ENCODE assay signal across 12 cellular contexts in genomic region chr2:213766465-213766891, GRCh38.
A peak's percentile ranks its signal among the peaks of the same experiment; 100 is the strongest.
DNase-seq lines count a peak whose midpoint lies in the region; ATAC-seq and TF ChIP-seq lines count a peak whose summit lies in the region.
"Had no signal": no experiment of that assay in that cellular context is flagged by ENCODE, and none has a peak within 500 bp of the region (broad histone marks: within the 10 kb centered on the region; RNA-seq: fewer than 3 reads in every experiment).

No MANE protein-coding gene starts in this region.

- POLR2A ChIA-PET in CD8-positive, alpha-beta T cell (lab: Charles Lee), result no interaction called here

- intact Hi-C loops in CD8-positive, alpha-beta T cell (cut with DNase I, micrococcal nuclease), result no loop called here

- no peaks in the 10 kb centered on the region for H3K9me3 Mint-ChIP-seq in CD8-positive, alpha-beta T cell
- H3K9me3 Mint-ChIP-seq: H9 had no signal

- no peak overlapping the region for H3K27ac ChIP-seq in CD8-positive, alpha-beta T cell (ENCODE audit: low read depth, low read length)
- H3K27ac ChIP-seq in suprapubic skin, result no peak overlapping the region
- H3K27ac ChIP-seq: prostate gland, testis had no signal

- no peak overlapping the region for H3K27ac Mint-ChIP-seq in CD8-positive, alpha-beta T cell

- no peaks in the 10 kb centered on the region for H3K9me3 ChIP-seq in CD8-positive, alpha-beta T cell (ENCODE audit: low read length)
- H3K9me3 ChIP-seq in suprapubic skin, result no peaks in the 10 kb centered on the region
- H3K9me3 ChIP-seq: prostate gland, testis had no signal

- no peaks in the 10 kb centered on the region for H3K27me3 Mint-ChIP-seq in CD8-positive, alpha-beta T cell (ENCODE audit: low read depth)

- no peaks in the 10 kb centered on the region for H3K27me3 ChIP-seq in CD8-positive, alpha-beta T cell (ENCODE audit: insufficient read depth, low read length)
- no peaks in the 10 kb centered on the region for H3K27me3 ChIP-seq in suprapubic skin
- H3K27me3 ChIP-seq: testis had no signal

- ATAC-seq in GM18511 (IDR thresholded peaks at IDR 0.05; ENCODE audit: unreplicated experiment) (peak; percentile 98), GM21576 (IDR thresholded peaks at IDR 0.05; ENCODE audit: unreplicated experiment) (peak; percentile 98), HG03442 (IDR thresholded peaks at IDR 0.05; ENCODE audit: unreplicated experiment) (peak; percentile 94)
- ATAC-seq in CD8-positive, alpha-beta T cell, result no peak
- ATAC-seq: Panc1 had no signal

- whole genome bisulfite sequencing in suprapubic skin, result 54% methylated on average over 3 of the region's 3 CpGs

- TF ChIP-seq CTCF in CD8-positive, alpha-beta T cell (IDR thresholded peaks at IDR 0.05), result no peak
- TF ChIP-seq CTCF in suprapubic skin (IDR thresholded peaks at IDR 0.05), result no peak

- no peak overlapping the region for H3K4me3 Mint-ChIP-seq in CD8-positive, alpha-beta T cell
- H3K4me3 Mint-ChIP-seq: H9 had no signal

- H3K4me1 ChIP-seq in CD8-positive, alpha-beta T cell (ENCODE audit: insufficient read depth, low read length), result no peaks in the 10 kb centered on the region
- no peaks in the 10 kb centered on the region for H3K4me1 ChIP-seq in suprapubic skin
- H3K4me1 ChIP-seq: prostate gland, testis had no signal

- TF ChIP-seq EP300 in suprapubic skin (IDR thresholded peaks at IDR 0.05), result no peak

- H3K4me3 ChIP-seq in CD8-positive, alpha-beta T cell (ENCODE audit: low read depth, low read length), result no peak overlapping the region
- no peak overlapping the region for H3K4me3 ChIP-seq in suprapubic skin
- H3K4me3 ChIP-seq: prostate gland, testis had no signal

- CTCF ChIA-PET in CD8-positive, alpha-beta T cell (lab: Charles Lee), result no interaction called here

- TF ChIP-seq POLR2A in suprapubic skin (IDR thresholded peaks at IDR 0.05), result no peak

- DNase-seq in kidney tubule cell (ENCODE audit: low spot score) (peak; percentile 11), amniotic stem cell (lab: John Stamatoyannopoulos, UW) (no peak), anterior cingulate cortex (lab: John Stamatoyannopoulos, UW) (no peak), suprapubic skin (ENCODE audit: low spot score in 2 of 2) (no peak)
- no peak for DNase-seq in CD8-positive, alpha-beta T cell
- DNase-seq: H9, testis had no signal

- no peaks in the 10 kb centered on the region for H3K4me1 Mint-ChIP-seq in CD8-positive, alpha-beta T cell (ENCODE audit: low read depth)

- no peaks in the 10 kb centered on the region for H3K36me3 ChIP-seq in CD8-positive, alpha-beta T cell (ENCODE audit: insufficient read depth, low read length)
- no peaks in the 10 kb centered on the region for H3K36me3 ChIP-seq in suprapubic skin
- H3K36me3 ChIP-seq: prostate gland had no signal

- no peaks in the 10 kb centered on the region for H3K36me3 Mint-ChIP-seq in CD8-positive, alpha-beta T cell
